21 cellular contexts compared by ENCODE assay signal in genomic region chr5:68408345-68408871, GRCh38.
"Had no signal": no experiment of that assay in that cellular context is flagged by ENCODE, and none has a peak within 500 bp of the region (broad histone marks: within the 10 kb centered on the region; RNA-seq: fewer than 3 reads in every experiment).

No MANE protein-coding gene starts in this region.

- H3K27me3 ChIP-seq: brain microvascular endothelial cell, foreskin keratinocyte, tibial artery had no signal

- H3K27ac Mint-ChIP-seq: nephron progenitor cell had no signal

- H3K9me3 ChIP-seq: lower lobe of right lung, tibial artery had no signal

- H3K36me3 ChIP-seq: brain microvascular endothelial cell, lower lobe of right lung, tibial artery had no signal

- DNase-seq: activated CD4-positive, alpha-beta T cell treated with anti-CD3 and anti-CD28 coated beads, Interleukin-2, amount 50 U/mL, for 1 hour; activated CD8-positive, alpha-beta memory T cell treated with anti-CD3 and anti-CD28 coated beads, Interleukin-2, amount 50 U/mL, for 4 hours; activated effector memory CD4-positive, alpha-beta T cell treated with Interleukin-2 at 50 U/mL for 16 hours; activated naive CD4-positive, alpha-beta T cell treated with anti-CD3 and anti-CD28 coated beads, Interleukin-2, amount 50 U/mL, for 16 hours; activated T-cell treated with anti-CD3 and anti-CD28 coated beads, Interleukin-2, amount 50 U/mL, for 48 hours; aorta; central memory CD4-positive, alpha-beta T cell; glutamatergic neuron; hypothalamus; islet precursor cell; left colon; lower lobe of right lung; nephron progenitor cell; nucleus accumbens; posterior cingulate gyrus; retina; stimulated activated naive CD4-positive, alpha-beta T cell; tibial artery had no signal

- H3K4me3 Mint-ChIP-seq: nephron progenitor cell had no signal

- H3K4me3 ChIP-seq: lower lobe of right lung, tibial artery had no signal

- ATAC-seq: activated CD4-positive, CD25-positive, alpha-beta regulatory T cell treated with anti-CD3 and anti-CD28 coated beads, Interleukin-2, amount 50 U/mL, for 24 hours; left colon; lower lobe of right lung had no signal

- H3K27ac ChIP-seq: brain microvascular endothelial cell, foreskin keratinocyte, lower lobe of right lung had no signal
